4 cellular contexts compared by ENCODE assay signal in the genomic region with DNA sequence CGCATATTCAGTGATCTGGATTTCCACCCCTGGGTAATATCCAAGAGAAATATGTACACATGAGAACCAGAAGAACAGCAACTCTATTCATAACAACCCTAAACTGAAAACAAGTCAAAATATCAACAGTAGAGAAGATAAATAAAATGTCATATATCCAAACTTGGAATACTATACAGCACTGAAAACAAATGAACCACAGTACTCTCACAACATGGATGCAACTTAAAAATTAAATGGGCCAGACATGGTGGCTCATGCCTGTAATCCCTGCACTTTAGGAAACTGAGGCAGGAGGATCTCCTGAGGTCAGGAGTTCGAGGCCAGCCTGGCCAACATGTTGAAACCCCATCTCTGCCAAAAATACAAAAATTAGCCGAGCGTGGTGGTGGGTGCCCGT.
TF ChIP-seq lines count a peak whose summit lies in the region.

No MANE protein-coding gene starts in this region.

TF ChIP-seq in HepG2, 621 proteins besides CTCF, POLR2A, EP300 and RAD21 (continues in another document):
- TF ChIP-seq FOXM1 (CRISPR knock-in tag; IDR thresholded peaks at IDR 0.05) (no peak), ATAD3A (CRISPR knock-in tag; IDR thresholded peaks at IDR 0.05) (no peak), ZNF777 (CRISPR knock-in tag; IDR thresholded peaks at IDR 0.05) (no peak), ZSCAN29 (CRISPR knock-in tag; conservative IDR thresholded peaks at IDR 0.05) (no peak), ZNF292 (CRISPR knock-in tag; IDR thresholded peaks at IDR 0.05; ENCODE audit: borderline replicate concordance, low read depth) (no peak), ARNT (IDR thresholded peaks at IDR 0.05) (no peak), NCOA2 (CRISPR knock-in tag; IDR thresholded peaks at IDR 0.05) (no peak), ZFP1 (CRISPR knock-in tag; IDR thresholded peaks at IDR 0.05) (no peak), ZKSCAN5 (CRISPR knock-in tag; IDR thresholded peaks at IDR 0.05) (no peak), ZNF101 (CRISPR knock-in tag; IDR thresholded peaks at IDR 0.05; ENCODE audit: borderline replicate concordance, low read depth) (no peak)
- TF ChIP-seq, protein P1, sequence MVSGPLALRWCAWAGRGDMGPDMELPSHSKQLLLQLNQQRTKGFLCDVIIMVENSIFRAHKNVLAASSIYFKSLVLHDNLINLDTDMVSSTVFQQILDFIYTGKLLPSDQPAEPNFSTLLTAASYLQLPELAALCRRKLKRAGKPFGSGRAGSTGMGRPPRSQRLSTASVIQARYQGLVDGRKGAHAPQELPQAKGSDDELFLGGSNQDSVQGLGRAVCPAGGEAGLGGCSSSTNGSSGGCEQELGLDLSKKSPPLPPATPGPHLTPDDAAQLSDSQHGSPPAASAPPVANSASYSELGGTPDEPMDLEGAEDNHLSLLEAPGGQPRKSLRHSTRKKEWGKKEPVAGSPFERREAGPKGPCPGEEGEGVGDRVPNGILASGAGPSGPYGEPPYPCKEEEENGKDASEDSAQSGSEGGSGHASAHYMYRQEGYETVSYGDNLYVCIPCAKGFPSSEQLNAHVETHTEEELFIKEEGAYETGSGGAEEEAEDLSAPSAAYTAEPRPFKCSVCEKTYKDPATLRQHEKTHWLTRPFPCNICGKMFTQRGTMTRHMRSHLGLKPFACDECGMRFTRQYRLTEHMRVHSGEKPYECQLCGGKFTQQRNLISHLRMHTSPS (CRISPR knock-in tag; IDR thresholded peaks at IDR 0.05; ENCODE audit: low read depth): no peak
- TF ChIP-seq, protein P2, sequence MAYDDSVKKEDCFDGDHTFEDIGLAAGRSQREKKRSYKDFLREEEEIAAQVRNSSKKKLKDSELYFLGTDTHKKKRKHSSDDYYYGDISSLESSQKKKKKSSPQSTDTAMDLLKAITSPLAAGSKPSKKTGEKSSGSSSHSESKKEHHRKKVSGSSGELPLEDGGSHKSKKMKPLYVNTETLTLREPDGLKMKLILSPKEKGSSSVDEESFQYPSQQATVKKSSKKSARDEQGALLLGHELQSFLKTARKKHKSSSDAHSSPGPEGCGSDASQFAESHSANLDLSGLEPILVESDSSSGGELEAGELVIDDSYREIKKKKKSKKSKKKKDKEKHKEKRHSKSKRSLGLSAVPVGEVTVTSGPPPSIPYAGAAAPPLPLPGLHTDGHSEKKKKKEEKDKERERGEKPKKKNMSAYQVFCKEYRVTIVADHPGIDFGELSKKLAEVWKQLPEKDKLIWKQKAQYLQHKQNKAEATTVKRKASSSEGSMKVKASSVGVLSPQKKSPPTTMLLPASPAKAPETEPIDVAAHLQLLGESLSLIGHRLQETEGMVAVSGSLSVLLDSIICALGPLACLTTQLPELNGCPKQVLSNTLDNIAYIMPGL (CRISPR knock-in tag; IDR thresholded peaks at IDR 0.05; ENCODE audit: borderline replicate concordance in 1 of 2, low read depth in 1 of 2): no peak

TF ChIP-seq in HEK293, 187 proteins besides CTCF, POLR2A, EP300 and RAD21:
- TF ChIP-seq ZXDB (tag by site-specific recombination; IDR thresholded peaks at IDR 0.05): no peak
- TF ChIP-seq ZBTB48 (tag by site-specific recombination; IDR thresholded peaks at IDR 0.05): no peak
- TF ChIP-seq ZNF266 (tag by site-specific recombination; IDR thresholded peaks at IDR 0.05; ENCODE audit: low read depth): no peak
- TF ChIP-seq, protein P3, sequence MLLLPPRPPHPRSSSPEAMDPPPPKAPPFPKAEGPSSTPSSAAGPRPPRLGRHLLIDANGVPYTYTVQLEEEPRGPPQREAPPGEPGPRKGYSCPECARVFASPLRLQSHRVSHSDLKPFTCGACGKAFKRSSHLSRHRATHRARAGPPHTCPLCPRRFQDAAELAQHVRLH (tag by site-specific recombination; IDR thresholded peaks at IDR 0.05): peak; percentile 70; the same call in 1 of the 2 replicates
- no peak for TF ChIP-seq ZNF776 (tag by site-specific recombination; IDR thresholded peaks at IDR 0.05; ENCODE audit: borderline replicate concordance)
- no peak for TF ChIP-seq ZNF121 (tag by site-specific recombination; IDR thresholded peaks at IDR 0.05)
- TF ChIP-seq, protein P4, sequence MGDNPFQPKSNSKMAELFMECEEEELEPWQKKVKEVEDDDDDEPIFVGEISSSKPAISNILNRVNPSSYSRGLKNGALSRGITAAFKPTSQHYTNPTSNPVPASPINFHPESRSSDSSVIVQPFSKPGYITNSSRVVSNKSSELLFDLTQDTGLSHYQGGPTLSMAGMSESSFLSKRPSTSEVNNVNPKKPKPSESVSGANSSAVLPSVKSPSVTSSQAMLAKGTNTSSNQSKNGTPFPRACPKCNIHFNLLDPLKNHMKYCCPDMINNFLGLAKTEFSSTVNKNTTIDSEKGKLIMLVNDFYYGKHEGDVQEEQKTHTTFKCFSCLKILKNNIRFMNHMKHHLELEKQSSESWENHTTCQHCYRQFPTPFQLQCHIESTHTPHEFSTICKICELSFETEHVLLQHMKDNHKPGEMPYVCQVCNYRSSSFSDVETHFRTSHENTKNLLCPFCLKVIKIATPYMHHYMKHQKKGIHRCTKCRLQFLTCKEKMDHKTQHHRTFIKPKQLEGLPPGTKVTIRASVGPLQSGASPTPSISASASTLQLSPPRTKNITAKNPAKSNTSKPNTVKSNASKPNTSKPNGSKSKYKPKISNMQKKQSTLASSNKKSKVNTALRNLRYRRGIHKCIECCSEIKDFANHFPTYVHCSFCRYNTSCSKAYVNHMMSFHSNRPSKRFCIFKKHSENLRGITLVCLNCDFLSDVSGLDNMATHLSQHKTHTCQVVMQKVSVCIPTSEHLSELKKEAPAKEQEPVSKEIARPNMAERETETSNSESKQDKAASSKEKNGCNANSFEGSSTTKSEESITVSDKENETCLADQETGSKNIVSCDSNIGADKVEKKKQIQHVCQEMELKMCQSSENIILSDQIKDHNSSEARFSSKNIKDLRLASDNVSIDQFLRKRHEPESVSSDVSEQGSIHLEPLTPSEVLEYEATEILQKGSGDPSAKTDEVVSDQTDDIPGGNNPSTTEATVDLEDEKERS (tag by site-specific recombination; IDR thresholded peaks at IDR 0.05): peak; percentile 76; the same call in 1 of the 2 replicates
- TF ChIP-seq SCRT1 (tag by site-specific recombination; IDR thresholded peaks at IDR 0.05; ENCODE audit: borderline replicate concordance): no peak
- no peak for TF ChIP-seq SP3 (tag by site-specific recombination; IDR thresholded peaks at IDR 0.05)
- no peak for TF ChIP-seq ZNF561 (tag by site-specific recombination; IDR thresholded peaks at IDR 0.05; ENCODE audit: borderline replicate concordance)
- peak; percentile 96 for TF ChIP-seq ZNF146 (tag by site-specific recombination; IDR thresholded peaks at IDR 0.05)
- TF ChIP-seq ZNF791 (tag by site-specific recombination; IDR thresholded peaks at IDR 0.05): no peak
- TF ChIP-seq SP7 (tag by site-specific recombination; IDR thresholded peaks at IDR 0.05): no peak

TF ChIP-seq in WTC11, 78 proteins besides CTCF, POLR2A, EP300 and RAD21:
- TF ChIP-seq GTF2I (CRISPR knock-in tag; conservative IDR thresholded peaks at IDR 0.05): 0 out of 2 replicates have a peak, but pooled peaks have one; percentile 16
- TF ChIP-seq FOXP1 (CRISPR knock-in tag; IDR thresholded peaks at IDR 0.05; ENCODE audit: borderline replicate concordance): no peak

TF ChIP-seq in K562, 482 proteins besides CTCF, POLR2A, EP300 and RAD21:
- no peak for TF ChIP-seq HSF4 (CRISPR knock-in tag; IDR thresholded peaks at IDR 0.05; ENCODE audit: borderline replicate concordance)
- TF ChIP-seq, protein P5, sequence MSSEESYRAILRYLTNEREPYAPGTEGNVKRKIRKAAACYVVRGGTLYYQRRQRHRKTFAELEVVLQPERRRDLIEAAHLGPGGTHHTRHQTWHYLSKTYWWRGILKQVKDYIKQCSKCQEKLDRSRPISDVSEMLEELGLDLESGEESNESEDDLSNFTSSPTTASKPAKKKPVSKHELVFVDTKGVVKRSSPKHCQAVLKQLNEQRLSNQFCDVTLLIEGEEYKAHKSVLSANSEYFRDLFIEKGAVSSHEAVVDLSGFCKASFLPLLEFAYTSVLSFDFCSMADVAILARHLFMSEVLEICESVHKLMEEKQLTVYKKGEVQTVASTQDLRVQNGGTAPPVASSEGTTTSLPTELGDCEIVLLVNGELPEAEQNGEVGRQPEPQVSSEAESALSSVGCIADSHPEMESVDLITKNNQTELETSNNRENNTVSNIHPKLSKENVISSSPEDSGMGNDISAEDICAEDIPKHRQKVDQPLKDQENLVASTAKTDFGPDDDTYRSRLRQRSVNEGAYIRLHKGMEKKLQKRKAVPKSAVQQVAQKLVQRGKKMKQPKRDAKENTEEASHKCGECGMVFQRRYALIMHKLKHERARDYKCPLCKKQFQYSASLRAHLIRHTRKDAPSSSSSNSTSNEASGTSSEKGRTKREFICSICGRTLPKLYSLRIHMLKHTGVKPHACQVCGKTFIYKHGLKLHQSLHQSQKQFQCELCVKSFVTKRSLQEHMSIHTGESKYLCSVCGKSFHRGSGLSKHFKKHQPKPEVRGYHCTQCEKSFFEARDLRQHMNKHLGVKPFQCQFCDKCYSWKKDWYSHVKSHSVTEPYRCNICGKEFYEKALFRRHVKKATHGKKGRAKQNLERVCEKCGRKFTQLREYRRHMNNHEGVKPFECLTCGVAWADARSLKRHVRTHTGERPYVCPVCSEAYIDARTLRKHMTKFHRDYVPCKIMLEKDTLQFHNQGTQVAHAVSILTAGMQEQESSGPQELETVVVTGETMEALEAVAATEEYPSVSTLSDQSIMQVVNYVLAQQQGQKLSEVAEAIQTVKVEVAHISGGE (CRISPR knock-in tag; IDR thresholded peaks at IDR 0.05): no peak
- no peak for TF ChIP-seq KDM2B (CRISPR knock-in tag; IDR thresholded peaks at IDR 0.05)
- peak; percentile 46; the same call in 1 of the 2 replicates for TF ChIP-seq BCOR (IDR thresholded peaks at IDR 0.05)
- TF ChIP-seq STAT5B (CRISPR knock-in tag; IDR thresholded peaks at IDR 0.05): no peak
- TF ChIP-seq, protein P6, sequence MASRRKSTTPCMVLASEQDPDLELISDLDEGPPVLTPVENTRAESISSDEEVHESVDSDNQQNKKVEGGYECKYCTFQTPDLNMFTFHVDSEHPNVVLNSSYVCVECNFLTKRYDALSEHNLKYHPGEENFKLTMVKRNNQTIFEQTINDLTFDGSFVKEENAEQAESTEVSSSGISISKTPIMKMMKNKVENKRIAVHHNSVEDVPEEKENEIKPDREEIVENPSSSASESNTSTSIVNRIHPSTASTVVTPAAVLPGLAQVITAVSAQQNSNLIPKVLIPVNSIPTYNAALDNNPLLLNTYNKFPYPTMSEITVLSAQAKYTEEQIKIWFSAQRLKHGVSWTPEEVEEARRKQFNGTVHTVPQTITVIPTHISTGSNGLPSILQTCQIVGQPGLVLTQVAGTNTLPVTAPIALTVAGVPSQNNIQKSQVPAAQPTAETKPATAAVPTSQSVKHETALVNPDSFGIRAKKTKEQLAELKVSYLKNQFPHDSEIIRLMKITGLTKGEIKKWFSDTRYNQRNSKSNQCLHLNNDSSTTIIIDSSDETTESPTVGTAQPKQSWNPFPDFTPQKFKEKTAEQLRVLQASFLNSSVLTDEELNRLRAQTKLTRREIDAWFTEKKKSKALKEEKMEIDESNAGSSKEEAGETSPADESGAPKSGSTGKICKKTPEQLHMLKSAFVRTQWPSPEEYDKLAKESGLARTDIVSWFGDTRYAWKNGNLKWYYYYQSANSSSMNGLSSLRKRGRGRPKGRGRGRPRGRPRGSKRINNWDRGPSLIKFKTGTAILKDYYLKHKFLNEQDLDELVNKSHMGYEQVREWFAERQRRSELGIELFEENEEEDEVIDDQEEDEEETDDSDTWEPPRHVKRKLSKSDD (conservative IDR thresholded peaks at IDR 0.05; ENCODE audit: low read length): no peak
- no peak for TF ChIP-seq RBM17 (IDR thresholded peaks at IDR 0.05; ENCODE audit: borderline replicate concordance, low read depth, low read length)
- no peak for TF ChIP-seq EP400 (IDR thresholded peaks at IDR 0.05)
- TF ChIP-seq ZNF239 (CRISPR knock-in tag; IDR thresholded peaks at IDR 0.05): no peak
- TF ChIP-seq ZNF146 (CRISPR knock-in tag; IDR thresholded peaks at IDR 0.05; ENCODE audit: unreplicated experiment): peak; percentile 63
- no peak for TF ChIP-seq NR1H2 (CRISPR knock-in tag; IDR thresholded peaks at IDR 0.05)
- TF ChIP-seq, protein P7, sequence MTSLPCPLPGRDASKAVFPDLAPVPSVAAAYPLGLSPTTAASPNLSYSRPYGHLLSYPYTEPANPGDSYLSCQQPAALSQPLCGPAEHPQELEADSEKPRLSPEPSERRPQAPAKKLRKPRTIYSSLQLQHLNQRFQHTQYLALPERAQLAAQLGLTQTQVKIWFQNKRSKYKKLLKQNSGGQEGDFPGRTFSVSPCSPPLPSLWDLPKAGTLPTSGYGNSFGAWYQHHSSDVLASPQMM (CRISPR knock-in tag; IDR thresholded peaks at IDR 0.05): no peak
- no peak for TF ChIP-seq ZNF507 (tag; conservative IDR thresholded peaks at IDR 0.05)
- TF ChIP-seq RBM25 (IDR thresholded peaks at IDR 0.05; ENCODE audit: low read depth, low read length, severe bottlenecking): peak; percentile 3
- no peak for TF ChIP-seq MTA1 (IDR thresholded peaks at IDR 0.05; ENCODE audit: borderline replicate concordance)
- TF ChIP-seq, protein P8, sequence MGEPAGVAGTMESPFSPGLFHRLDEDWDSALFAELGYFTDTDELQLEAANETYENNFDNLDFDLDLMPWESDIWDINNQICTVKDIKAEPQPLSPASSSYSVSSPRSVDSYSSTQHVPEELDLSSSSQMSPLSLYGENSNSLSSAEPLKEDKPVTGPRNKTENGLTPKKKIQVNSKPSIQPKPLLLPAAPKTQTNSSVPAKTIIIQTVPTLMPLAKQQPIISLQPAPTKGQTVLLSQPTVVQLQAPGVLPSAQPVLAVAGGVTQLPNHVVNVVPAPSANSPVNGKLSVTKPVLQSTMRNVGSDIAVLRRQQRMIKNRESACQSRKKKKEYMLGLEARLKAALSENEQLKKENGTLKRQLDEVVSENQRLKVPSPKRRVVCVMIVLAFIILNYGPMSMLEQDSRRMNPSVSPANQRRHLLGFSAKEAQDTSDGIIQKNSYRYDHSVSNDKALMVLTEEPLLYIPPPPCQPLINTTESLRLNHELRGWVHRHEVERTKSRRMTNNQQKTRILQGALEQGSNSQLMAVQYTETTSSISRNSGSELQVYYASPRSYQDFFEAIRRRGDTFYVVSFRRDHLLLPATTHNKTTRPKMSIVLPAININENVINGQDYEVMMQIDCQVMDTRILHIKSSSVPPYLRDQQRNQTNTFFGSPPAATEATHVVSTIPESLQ (CRISPR knock-in tag; IDR thresholded peaks at IDR 0.05): no peak
